In genomic region chr11:7520981-7521487, GRCh38 we compare ENCODE assay signal across 8 cellular contexts. TPM values are rescaled to one million over a fixed set of nuclear protein-coding genes. Genes with fewer than 3 reads are reported as not detected.
DNase-seq lines count a peak whose midpoint lies in the region; ATAC-seq and TF ChIP-seq lines count a peak whose summit lies in the region.

No MANE protein-coding gene starts in this region.

- ATAC-seq in Right ventricle myocardium inferior, result peak; percentile 24
- peak; percentile 69 for ATAC-seq in HG03103 (IDR thresholded peaks at IDR 0.05; ENCODE audit: low read depth, unreplicated experiment)
- ATAC-seq in activated CD8-positive, alpha-beta T cell treated with anti-CD3 and anti-CD28 coated beads for 36 hours, result peak; percentile 35

- H4K20me1 ChIP-seq in osteoblast (ENCODE audit: insufficient read depth, low read length), result no peaks in the 10 kb centered on the region

- peaks cover 19% of the 10 kb centered on the region for H3K4me1 Mint-ChIP-seq in activated CD8-positive, alpha-beta T cell treated with anti-CD3 and anti-CD28 coated beads for 36 hours (ENCODE audit: low read depth)

- no peak overlapping the region for H3K27ac Mint-ChIP-seq in activated CD8-positive, alpha-beta T cell treated with anti-CD3 and anti-CD28 coated beads for 36 hours

- no peak for TF ChIP-seq CTCF in activated CD8-positive, alpha-beta T cell treated with anti-CD3 and anti-CD28 coated beads for 36 hours (IDR thresholded peaks at IDR 0.05)
- no peak for TF ChIP-seq CTCF in osteoblast (IDR thresholded peaks at IDR 0.05; ENCODE audit: extremely low read depth, low read depth, low read length)

- H2AFZ ChIP-seq in osteoblast (ENCODE audit: low read length), result no peak overlapping the region

- no peak overlapping the region for H3K4me2 ChIP-seq in osteoblast (ENCODE audit: insufficient read depth, low read length)

- no peaks in the 10 kb centered on the region for H3K36me3 Mint-ChIP-seq in activated CD8-positive, alpha-beta T cell treated with anti-CD3 and anti-CD28 coated beads for 36 hours (ENCODE audit: low read depth)

- no peaks in the 10 kb centered on the region for H3K4me1 ChIP-seq in osteoblast (ENCODE audit: insufficient read depth, low read length)

- POLR2A ChIA-PET in activated CD8-positive, alpha-beta T cell treated with anti-CD3 and anti-CD28 coated beads for 36 hours (lab: Charles Lee), result interaction anchor here (0.6 to 1.7 kb wide), 6 partner anchors 9 to 22 kb away, joined by 3 to 6 read pairs (median 4); no protein-coding TSS in a partner anchor

- intact Hi-C loops in Right ventricle myocardium inferior (cut with DNase I) (no loop called here), cardiac septum (cut with DNase I) (no loop called here)
- intact Hi-C loops in activated CD8-positive, alpha-beta T cell treated with anti-CD3 and anti-CD28 coated beads for 36 hours (cut with micrococcal nuclease), result no loop called here

- H3K27ac ChIP-seq in osteoblast (ENCODE audit: low read depth, low read length), result no peak overlapping the region

- H3K9me3 Mint-ChIP-seq in activated CD8-positive, alpha-beta T cell treated with anti-CD3 and anti-CD28 coated beads for 36 hours, result no peaks in the 10 kb centered on the region

- H3K27me3 Mint-ChIP-seq in activated CD8-positive, alpha-beta T cell treated with anti-CD3 and anti-CD28 coated beads for 36 hours, result no peaks in the 10 kb centered on the region

- peaks cover 3% of the 10 kb centered on the region for H3K27me3 ChIP-seq in osteoblast (ENCODE audit: insufficient read depth, low read length)

- CTCF ChIA-PET in activated CD8-positive, alpha-beta T cell treated with anti-CD3 and anti-CD28 coated beads for 36 hours (lab: Charles Lee), result interaction anchor here (0.6 to 1.8 kb wide), 6 partner anchors 7 to 174 kb away, joined by 3 to 11 read pairs (median 4); partner anchors contain the start of gene PPFIBP2

- H3K4me3 ChIP-seq in osteoblast (ENCODE audit: insufficient read depth, low read length), result no peak overlapping the region

- DNase-seq in Right ventricle myocardium inferior (ENCODE audit: missing footprints) (no peak), cardiac septum (ENCODE audit: low spot score) (no peak), DMS 273 (lab: John Stamatoyannopoulos, UW; ENCODE audit: unreplicated experiment) (no peak), osteoblast (ENCODE audit: insufficient read length, low spot score, missing footprints) (no peak)
- no peak for DNase-seq in activated CD8-positive, alpha-beta T cell treated with anti-CD3 and anti-CD28 coated beads for 36 hours
- DNase-seq in effector CD8-positive, alpha-beta T cell (lab: John Stamatoyannopoulos, UW), result no peak
- no peak for DNase-seq in stimulated activated CD4-positive, alpha-beta T cell treated with anti-CD3 and anti-CD28 coated beads, Interleukin-4, amount 100 ng/mL, for 24 hours

- H3K9me3 ChIP-seq in osteoblast (ENCODE audit: low read depth, low read length), result no peaks in the 10 kb centered on the region

- no peak overlapping the region for H3K4me3 Mint-ChIP-seq in activated CD8-positive, alpha-beta T cell treated with anti-CD3 and anti-CD28 coated beads for 36 hours

- H3K36me3 ChIP-seq in osteoblast (ENCODE audit: insufficient read depth, low read length), result no peaks in the 10 kb centered on the region

- no peaks in the 10 kb centered on the region for H3K79me2 ChIP-seq in osteoblast (ENCODE audit: insufficient read depth, low read length)

RNA-seq across cellular contexts. Expression of gene PPFIBP2, which starts 7.2 kb away (rescaled TPM):
- total RNA-seq in Right ventricle myocardium inferior, result 21.4 TPM
- total RNA-seq in cardiac septum, result 14.9 TPM
- 10 to 100 TPM; 13.3 to 14.2 TPM for total RNA-seq in activated CD8-positive, alpha-beta T cell treated with anti-CD3 and anti-CD28 coated beads for 36 hours
- 16.8 and 25.0 TPM in 2 replicates for total RNA-seq in osteoblast

RNA-seq across cellular contexts. Expression of gene OLFML1, which starts 35.7 kb away (rescaled TPM):
- total RNA-seq in Right ventricle myocardium inferior (8.5 TPM), cardiac septum (5.3 TPM), osteoblast (20.3 and 33.0 TPM in 2 replicates)
- total RNA-seq in activated CD8-positive, alpha-beta T cell treated with anti-CD3 and anti-CD28 coated beads for 36 hours, result not detected
